1 cellular context compared by ENCODE assay signal in the genomic region with DNA sequence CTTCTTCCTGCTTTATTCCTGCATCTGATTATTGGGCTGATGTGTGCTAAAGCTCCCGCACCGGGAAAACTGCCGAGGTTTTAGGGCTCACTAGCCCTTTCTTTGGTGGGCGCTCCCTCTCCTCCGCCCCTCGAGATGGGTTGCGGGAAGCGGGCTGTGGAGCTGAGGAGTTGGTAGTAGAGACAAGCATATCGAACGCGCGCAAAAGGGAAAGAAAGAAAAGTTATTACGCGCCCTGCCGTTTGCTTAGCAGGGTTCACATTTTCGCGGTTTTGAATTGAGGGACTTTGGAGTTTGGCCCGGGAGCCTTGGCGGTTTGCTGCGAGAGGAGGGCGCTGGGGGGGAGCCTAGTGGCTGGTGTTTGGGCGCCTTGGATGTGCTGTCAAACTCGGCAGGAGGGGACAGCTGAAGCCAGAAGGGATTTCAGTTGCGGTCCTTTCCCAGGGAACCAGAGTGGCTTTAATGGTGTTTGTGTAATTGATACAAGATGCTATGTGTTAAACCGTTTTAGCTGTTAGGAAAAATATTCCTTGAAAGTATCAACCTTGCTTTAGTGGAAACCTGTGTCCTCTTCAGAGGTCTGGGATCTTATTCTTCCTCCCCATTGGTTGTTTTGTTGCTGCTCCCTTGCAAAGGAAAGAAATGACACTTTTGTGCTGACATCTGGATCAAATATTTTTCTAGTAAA.
TF ChIP-seq lines count a peak whose summit lies in the region.

No MANE protein-coding gene starts in this region.

TF ChIP-seq in HepG2, 621 proteins besides CTCF, POLR2A, EP300 and RAD21 (continued from another document and continues in another):
- TF ChIP-seq, protein P1, sequence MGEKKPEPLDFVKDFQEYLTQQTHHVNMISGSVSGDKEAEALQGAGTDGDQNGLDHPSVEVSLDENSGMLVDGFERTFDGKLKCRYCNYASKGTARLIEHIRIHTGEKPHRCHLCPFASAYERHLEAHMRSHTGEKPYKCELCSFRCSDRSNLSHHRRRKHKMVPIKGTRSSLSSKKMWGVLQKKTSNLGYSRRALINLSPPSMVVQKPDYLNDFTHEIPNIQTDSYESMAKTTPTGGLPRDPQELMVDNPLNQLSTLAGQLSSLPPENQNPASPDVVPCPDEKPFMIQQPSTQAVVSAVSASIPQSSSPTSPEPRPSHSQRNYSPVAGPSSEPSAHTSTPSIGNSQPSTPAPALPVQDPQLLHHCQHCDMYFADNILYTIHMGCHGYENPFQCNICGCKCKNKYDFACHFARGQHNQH (CRISPR knock-in tag; IDR thresholded peaks at IDR 0.05) = peak; percentile 20; the same call in 1 of the 2 replicates
- TF ChIP-seq PHF20 (CRISPR knock-in tag; IDR thresholded peaks at IDR 0.05) (no peak), ZNF552 (CRISPR knock-in tag; IDR thresholded peaks at IDR 0.05; ENCODE audit: borderline replicate concordance) (no peak), BCL6 (CRISPR knock-in tag; IDR thresholded peaks at IDR 0.05) (peak; percentile 54; the same call in 1 of the 2 replicates), NR2C2 (CRISPR knock-in tag; IDR thresholded peaks at IDR 0.05; ENCODE audit: borderline replicate concordance) (peak; percentile 31; the same call in 1 of the 2 replicates), CREB1 (IDR thresholded peaks at IDR 0.05) (no peak), CREB1 (CRISPR knock-in tag; IDR thresholded peaks at IDR 0.05) (0 out of 2 replicates have a peak, but pooled peaks have one; percentile 56), AGO2 (optimal IDR thresholded peaks at IDR 0.05; ENCODE audit: low read depth, low read length) (no peak), FOXP1 (IDR thresholded peaks at IDR 0.05) (no peak), FOXP1 (CRISPR knock-in tag; IDR thresholded peaks at IDR 0.05) (0 out of 2 replicates have a peak, but pooled peaks have one; percentile 12), LCORL (IDR thresholded peaks at IDR 0.05) (no peak), LCORL (CRISPR knock-in tag; IDR thresholded peaks at IDR 0.05) (peak; percentile 44; the same call in 1 of the 2 replicates), ZNF33B (CRISPR knock-in tag; IDR thresholded peaks at IDR 0.05) (0 out of 2 replicates have a peak, but pooled peaks have one; percentile 56), TARDBP (CRISPR knock-in tag; IDR thresholded peaks at IDR 0.05) (peak; percentile 42; the same call in 1 of the 2 replicates), REPIN1 (CRISPR knock-in tag; IDR thresholded peaks at IDR 0.05; ENCODE audit: borderline replicate concordance, low read depth) (0 out of 2 replicates have a peak, but pooled peaks have one; percentile 28), GATAD2A (CRISPR knock-in tag; IDR thresholded peaks at IDR 0.05) (peak; percentile 57), TBX2 (CRISPR knock-in tag; IDR thresholded peaks at IDR 0.05; ENCODE audit: borderline replicate concordance) (0 out of 2 replicates have a peak, but pooled peaks have one; percentile 51), ZNF263 (CRISPR knock-in tag; IDR thresholded peaks at IDR 0.05) (0 out of 2 replicates have a peak, but pooled peaks have one; percentile 29), TGIF2 (CRISPR knock-in tag; IDR thresholded peaks at IDR 0.05) (peak; percentile 53; the same call in 1 of the 2 replicates), RARA (CRISPR knock-in tag; IDR thresholded peaks at IDR 0.05) (0 out of 2 replicates have a peak, but pooled peaks have one; percentile 28), ZNF75D (CRISPR knock-in tag; IDR thresholded peaks at IDR 0.05; ENCODE audit: borderline replicate concordance) (no peak), DMAP1 (CRISPR knock-in tag; IDR thresholded peaks at IDR 0.05) (peak; percentile 65), ZSCAN29 (CRISPR knock-in tag; conservative IDR thresholded peaks at IDR 0.05) (no peak), PITX1 (CRISPR knock-in tag; IDR thresholded peaks at IDR 0.05) (peak; percentile 21; the same call in 1 of the 2 replicates), RXRA (CRISPR knock-in tag; IDR thresholded peaks at IDR 0.05) (peak; percentile 40; the same call in 1 of the 2 replicates), FOXC1 (CRISPR knock-in tag; IDR thresholded peaks at IDR 0.05; ENCODE audit: borderline replicate concordance) (no peak), ZNF232 (CRISPR knock-in tag; IDR thresholded peaks at IDR 0.05; ENCODE audit: borderline replicate concordance) (peak; percentile 62; the same call in 1 of the 2 replicates), ZNF776 (CRISPR knock-in tag; IDR thresholded peaks at IDR 0.05) (0 out of 2 replicates have a peak, but pooled peaks have one; percentile 5), RXRB (CRISPR knock-in tag; IDR thresholded peaks at IDR 0.05; ENCODE audit: borderline replicate concordance) (peak; percentile 33; the same call in 1 of the 2 replicates), CBFB (CRISPR knock-in tag; IDR thresholded peaks at IDR 0.05) (peak; percentile 89), ZIK1 (CRISPR knock-in tag; IDR thresholded peaks at IDR 0.05; ENCODE audit: borderline replicate concordance, low read depth) (no peak), HOXA5 (CRISPR knock-in tag; IDR thresholded peaks at IDR 0.05) (peak; percentile 62; the same call in 1 of the 2 replicates), ZNF136 (CRISPR knock-in tag; IDR thresholded peaks at IDR 0.05; ENCODE audit: low read depth) (0 out of 2 replicates have a peak, but pooled peaks have one; percentile 33), ZNF629 (CRISPR knock-in tag; conservative IDR thresholded peaks at IDR 0.05) (peak; percentile 44), ZBTB7B (CRISPR knock-in tag; IDR thresholded peaks at IDR 0.05) (peak; percentile 13; the same call in 1 of the 2 replicates), ZNF350 (CRISPR knock-in tag; IDR thresholded peaks at IDR 0.05; ENCODE audit: borderline replicate concordance, low read depth) (peak; percentile 65; the same call in 1 of the 2 replicates)
- TF ChIP-seq, protein P2, sequence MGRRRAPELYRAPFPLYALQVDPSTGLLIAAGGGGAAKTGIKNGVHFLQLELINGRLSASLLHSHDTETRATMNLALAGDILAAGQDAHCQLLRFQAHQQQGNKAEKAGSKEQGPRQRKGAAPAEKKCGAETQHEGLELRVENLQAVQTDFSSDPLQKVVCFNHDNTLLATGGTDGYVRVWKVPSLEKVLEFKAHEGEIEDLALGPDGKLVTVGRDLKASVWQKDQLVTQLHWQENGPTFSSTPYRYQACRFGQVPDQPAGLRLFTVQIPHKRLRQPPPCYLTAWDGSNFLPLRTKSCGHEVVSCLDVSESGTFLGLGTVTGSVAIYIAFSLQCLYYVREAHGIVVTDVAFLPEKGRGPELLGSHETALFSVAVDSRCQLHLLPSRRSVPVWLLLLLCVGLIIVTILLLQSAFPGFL (CRISPR knock-in tag; IDR thresholded peaks at IDR 0.05) = no peak
- TF ChIP-seq, protein P3, sequence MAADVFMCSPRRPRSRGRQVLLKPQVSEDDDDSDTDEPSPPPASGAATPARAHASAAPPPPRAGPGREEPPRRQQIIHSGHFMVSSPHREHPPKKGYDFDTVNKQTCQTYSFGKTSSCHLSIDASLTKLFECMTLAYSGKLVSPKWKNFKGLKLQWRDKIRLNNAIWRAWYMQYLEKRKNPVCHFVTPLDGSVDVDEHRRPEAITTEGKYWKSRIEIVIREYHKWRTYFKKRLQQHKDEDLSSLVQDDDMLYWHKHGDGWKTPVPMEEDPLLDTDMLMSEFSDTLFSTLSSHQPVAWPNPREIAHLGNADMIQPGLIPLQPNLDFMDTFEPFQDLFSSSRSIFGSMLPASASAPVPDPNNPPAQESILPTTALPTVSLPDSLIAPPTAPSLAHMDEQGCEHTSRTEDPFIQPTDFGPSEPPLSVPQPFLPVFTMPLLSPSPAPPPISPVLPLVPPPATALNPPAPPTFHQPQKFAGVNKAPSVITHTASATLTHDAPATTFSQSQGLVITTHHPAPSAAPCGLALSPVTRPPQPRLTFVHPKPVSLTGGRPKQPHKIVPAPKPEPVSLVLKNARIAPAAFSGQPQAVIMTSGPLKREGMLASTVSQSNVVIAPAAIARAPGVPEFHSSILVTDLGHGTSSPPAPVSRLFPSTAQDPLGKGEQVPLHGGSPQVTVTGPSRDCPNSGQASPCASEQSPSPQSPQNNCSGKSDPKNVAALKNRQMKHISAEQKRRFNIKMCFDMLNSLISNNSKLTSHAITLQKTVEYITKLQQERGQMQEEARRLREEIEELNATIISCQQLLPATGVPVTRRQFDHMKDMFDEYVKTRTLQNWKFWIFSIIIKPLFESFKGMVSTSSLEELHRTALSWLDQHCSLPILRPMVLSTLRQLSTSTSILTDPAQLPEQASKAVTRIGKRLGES (CRISPR knock-in tag; IDR thresholded peaks at IDR 0.05; ENCODE audit: borderline replicate concordance) = no peak
- TF ChIP-seq, protein P4, sequence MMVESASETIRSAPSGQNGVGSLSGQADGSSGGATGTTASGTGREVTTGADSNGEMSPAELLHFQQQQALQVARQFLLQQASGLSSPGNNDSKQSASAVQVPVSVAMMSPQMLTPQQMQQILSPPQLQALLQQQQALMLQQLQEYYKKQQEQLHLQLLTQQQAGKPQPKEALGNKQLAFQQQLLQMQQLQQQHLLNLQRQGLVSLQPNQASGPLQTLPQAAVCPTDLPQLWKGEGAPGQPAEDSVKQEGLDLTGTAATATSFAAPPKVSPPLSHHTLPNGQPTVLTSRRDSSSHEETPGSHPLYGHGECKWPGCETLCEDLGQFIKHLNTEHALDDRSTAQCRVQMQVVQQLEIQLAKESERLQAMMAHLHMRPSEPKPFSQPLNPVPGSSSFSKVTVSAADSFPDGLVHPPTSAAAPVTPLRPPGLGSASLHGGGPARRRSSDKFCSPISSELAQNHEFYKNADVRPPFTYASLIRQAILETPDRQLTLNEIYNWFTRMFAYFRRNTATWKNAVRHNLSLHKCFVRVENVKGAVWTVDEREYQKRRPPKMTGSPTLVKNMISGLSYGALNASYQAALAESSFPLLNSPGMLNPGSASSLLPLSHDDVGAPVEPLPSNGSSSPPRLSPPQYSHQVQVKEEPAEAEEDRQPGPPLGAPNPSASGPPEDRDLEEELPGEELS (CRISPR knock-in tag; IDR thresholded peaks at IDR 0.05) = peak; percentile 27; the same call in 1 of the 2 replicates
- TF ChIP-seq, protein P5, sequence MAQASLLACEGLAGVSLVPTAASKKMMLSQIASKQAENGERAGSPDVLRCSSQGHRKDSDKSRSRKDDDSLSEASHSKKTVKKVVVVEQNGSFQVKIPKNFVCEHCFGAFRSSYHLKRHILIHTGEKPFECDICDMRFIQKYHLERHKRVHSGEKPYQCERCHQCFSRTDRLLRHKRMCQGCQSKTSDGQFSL (CRISPR knock-in tag; IDR thresholded peaks at IDR 0.05) = peak; percentile 91
- TF ChIP-seq, protein P6, sequence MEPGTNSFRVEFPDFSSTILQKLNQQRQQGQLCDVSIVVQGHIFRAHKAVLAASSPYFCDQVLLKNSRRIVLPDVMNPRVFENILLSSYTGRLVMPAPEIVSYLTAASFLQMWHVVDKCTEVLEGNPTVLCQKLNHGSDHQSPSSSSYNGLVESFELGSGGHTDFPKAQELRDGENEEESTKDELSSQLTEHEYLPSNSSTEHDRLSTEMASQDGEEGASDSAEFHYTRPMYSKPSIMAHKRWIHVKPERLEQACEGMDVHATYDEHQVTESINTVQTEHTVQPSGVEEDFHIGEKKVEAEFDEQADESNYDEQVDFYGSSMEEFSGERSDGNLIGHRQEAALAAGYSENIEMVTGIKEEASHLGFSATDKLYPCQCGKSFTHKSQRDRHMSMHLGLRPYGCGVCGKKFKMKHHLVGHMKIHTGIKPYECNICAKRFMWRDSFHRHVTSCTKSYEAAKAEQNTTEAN (CRISPR knock-in tag; conservative IDR thresholded peaks at IDR 0.05) = 0 out of 2 replicates have a peak, but pooled peaks have one; percentile 7
- TF ChIP-seq, protein P7, sequence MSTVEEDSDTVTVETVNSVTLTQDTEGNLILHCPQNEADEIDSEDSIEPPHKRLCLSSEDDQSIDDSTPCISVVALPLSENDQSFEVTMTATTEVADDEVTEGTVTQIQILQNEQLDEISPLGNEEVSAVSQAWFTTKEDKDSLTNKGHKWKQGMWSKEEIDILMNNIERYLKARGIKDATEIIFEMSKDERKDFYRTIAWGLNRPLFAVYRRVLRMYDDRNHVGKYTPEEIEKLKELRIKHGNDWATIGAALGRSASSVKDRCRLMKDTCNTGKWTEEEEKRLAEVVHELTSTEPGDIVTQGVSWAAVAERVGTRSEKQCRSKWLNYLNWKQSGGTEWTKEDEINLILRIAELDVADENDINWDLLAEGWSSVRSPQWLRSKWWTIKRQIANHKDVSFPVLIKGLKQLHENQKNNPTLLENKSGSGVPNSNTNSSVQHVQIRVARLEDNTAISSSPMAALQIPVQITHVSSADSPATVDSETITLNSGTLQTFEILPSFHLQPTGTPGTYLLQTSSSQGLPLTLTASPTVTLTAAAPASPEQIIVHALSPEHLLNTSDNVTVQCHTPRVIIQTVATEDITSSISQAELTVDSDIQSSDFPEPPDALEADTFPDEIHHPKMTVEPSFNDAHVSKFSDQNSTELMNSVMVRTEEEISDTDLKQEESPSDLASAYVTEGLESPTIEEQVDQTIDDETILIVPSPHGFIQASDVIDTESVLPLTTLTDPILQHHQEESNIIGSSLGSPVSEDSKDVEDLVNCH (CRISPR knock-in tag; IDR thresholded peaks at IDR 0.05) = 0 out of 2 replicates have a peak, but pooled peaks have one; percentile 43
- TF ChIP-seq, protein P8, sequence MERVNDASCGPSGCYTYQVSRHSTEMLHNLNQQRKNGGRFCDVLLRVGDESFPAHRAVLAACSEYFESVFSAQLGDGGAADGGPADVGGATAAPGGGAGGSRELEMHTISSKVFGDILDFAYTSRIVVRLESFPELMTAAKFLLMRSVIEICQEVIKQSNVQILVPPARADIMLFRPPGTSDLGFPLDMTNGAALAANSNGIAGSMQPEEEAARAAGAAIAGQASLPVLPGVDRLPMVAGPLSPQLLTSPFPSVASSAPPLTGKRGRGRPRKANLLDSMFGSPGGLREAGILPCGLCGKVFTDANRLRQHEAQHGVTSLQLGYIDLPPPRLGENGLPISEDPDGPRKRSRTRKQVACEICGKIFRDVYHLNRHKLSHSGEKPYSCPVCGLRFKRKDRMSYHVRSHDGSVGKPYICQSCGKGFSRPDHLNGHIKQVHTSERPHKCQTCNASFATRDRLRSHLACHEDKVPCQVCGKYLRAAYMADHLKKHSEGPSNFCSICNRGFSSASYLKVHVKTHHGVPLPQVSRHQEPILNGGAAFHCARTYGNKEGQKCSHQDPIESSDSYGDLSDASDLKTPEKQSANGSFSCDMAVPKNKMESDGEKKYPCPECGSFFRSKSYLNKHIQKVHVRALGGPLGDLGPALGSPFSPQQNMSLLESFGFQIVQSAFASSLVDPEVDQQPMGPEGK (CRISPR knock-in tag; IDR thresholded peaks at IDR 0.05) = peak; percentile 78
- TF ChIP-seq, protein P9, sequence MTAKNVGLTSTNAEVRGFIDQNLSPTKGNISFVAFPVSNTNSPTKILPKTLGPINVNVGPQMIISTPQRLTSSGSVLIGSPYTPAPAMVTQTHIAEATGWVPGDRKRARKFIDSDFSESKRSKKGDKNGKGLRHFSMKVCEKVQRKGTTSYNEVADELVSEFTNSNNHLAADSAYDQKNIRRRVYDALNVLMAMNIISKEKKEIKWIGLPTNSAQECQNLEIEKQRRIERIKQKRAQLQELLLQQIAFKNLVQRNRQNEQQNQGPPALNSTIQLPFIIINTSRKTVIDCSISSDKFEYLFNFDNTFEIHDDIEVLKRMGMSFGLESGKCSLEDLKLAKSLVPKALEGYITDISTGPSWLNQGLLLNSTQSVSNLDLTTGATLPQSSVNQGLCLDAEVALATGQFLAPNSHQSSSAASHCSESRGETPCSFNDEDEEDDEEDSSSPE (CRISPR knock-in tag; IDR thresholded peaks at IDR 0.05) = peak; percentile 82
- TF ChIP-seq, protein P10, sequence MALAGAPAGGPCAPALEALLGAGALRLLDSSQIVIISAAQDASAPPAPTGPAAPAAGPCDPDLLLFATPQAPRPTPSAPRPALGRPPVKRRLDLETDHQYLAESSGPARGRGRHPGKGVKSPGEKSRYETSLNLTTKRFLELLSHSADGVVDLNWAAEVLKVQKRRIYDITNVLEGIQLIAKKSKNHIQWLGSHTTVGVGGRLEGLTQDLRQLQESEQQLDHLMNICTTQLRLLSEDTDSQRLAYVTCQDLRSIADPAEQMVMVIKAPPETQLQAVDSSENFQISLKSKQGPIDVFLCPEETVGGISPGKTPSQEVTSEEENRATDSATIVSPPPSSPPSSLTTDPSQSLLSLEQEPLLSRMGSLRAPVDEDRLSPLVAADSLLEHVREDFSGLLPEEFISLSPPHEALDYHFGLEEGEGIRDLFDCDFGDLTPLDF (CRISPR knock-in tag; IDR thresholded peaks at IDR 0.05) = peak; percentile 95
